20 cellular contexts compared by ENCODE assay signal in genomic region chr3:142239421-142239820, GRCh38. TPM values are rescaled to one million over a fixed set of nuclear protein-coding genes. Genes with fewer than 3 reads are reported as not detected.
A peak's percentile ranks its signal among the peaks of the same experiment; 100 is the strongest.
DNase-seq lines count a peak whose midpoint lies in the region; ATAC-seq, FAIRE-seq and TF ChIP-seq lines count a peak whose summit lies in the region.
"Had no signal": no experiment of that assay in that cellular context is flagged by ENCODE, and none has a peak within 500 bp of the region (broad histone marks: within the 10 kb centered on the region; RNA-seq: fewer than 3 reads in every experiment).

No MANE protein-coding gene starts in this region.

- H3K36me3 Mint-ChIP-seq in GM23338 (ENCODE audit: low read depth) (no peaks in the 10 kb centered on the region), mesothelial cell of epicardium (no peaks in the 10 kb centered on the region)
- H3K36me3 Mint-ChIP-seq: CD4-positive, CD25-positive, alpha-beta regulatory T cell had no signal

- no peaks in the 10 kb centered on the region for H3K4me1 ChIP-seq in GM23338 (ENCODE audit: insufficient read depth)

- H3K4me3 ChIP-seq in GM23338 = no peak overlapping the region
- H3K4me3 ChIP-seq in fibroblast of villous mesenchyme (ENCODE audit: low read depth, low read length) = no peak overlapping the region
- H3K4me3 ChIP-seq: GM23248, PC-9 had no signal

- H2AFZ ChIP-seq in GM23338 = peak overlapping the region; percentile 81; the same call in 1 of the 2 replicates
- H2AFZ ChIP-seq: GM23248, PC-9 had no signal

- peak; percentile 51 for DNase-seq in D721Med (ENCODE audit: insufficient read length, low spot score)
- DNase-seq in GM23338 (ENCODE audit: low spot score) = no peak
- peak; percentile 41 for DNase-seq in SK-N-DZ (ENCODE audit: low spot score)
- DNase-seq in fibroblast of villous mesenchyme (ENCODE audit: low read depth) = peak; percentile 55
- DNase-seq in GM20000 (ENCODE audit: low spot score) = no peak
- DNase-seq in mesothelial cell of epicardium (ENCODE audit: low spot score in 2 of 2, unreplicated experiment in 2 of 2) = no peak
- DNase-seq in AG08396 (ENCODE audit: low spot score) = no peak
- DNase-seq: CD4-positive, CD25-positive, alpha-beta regulatory T cell; COR-L47; GM23248; NCI-H1105; NCI-H1694; NCI-H2081 treated with DMSO at 0.1 percent for 48 hours; NCI-H774; PC-9; T-helper 17 cell had no signal

- H3K4me2 ChIP-seq in GM23338 = no peak overlapping the region
- H3K4me2 ChIP-seq: PC-9 had no signal

- no peak overlapping the region for H3K27ac Mint-ChIP-seq in GM23338
- H3K27ac Mint-ChIP-seq in mesothelial cell of epicardium = no peak overlapping the region
- H3K27ac Mint-ChIP-seq: B cell; CD4-positive, CD25-positive, alpha-beta regulatory T cell; T-helper 17 cell had no signal

- TF ChIP-seq CTCF in D721Med (IDR thresholded peaks at IDR 0.05; ENCODE audit: insufficient read depth, missing control alignments) = no peak
- no peak for TF ChIP-seq CTCF in GM23338 (conservative IDR thresholded peaks at IDR 0.05; ENCODE audit: low read depth in 2 of 2)
- TF ChIP-seq CTCF in fibroblast of villous mesenchyme (IDR thresholded peaks at IDR 0.05; ENCODE audit: insufficient read depth, low read depth, low read length) = no peak
- no peak for TF ChIP-seq CTCF in GM20000 (IDR thresholded peaks at IDR 0.05; ENCODE audit: extremely low read depth, missing control alignments)
- no peak for TF ChIP-seq CTCF in mesothelial cell of epicardium (IDR thresholded peaks at IDR 0.05; ENCODE audit: unreplicated experiment)

- ATAC-seq in GM23338 (no peak), HG03135 (IDR thresholded peaks at IDR 0.05; ENCODE audit: unreplicated experiment) (no peak)
- ATAC-seq: HCT116, T-helper 17 cell had no signal

- H3K9me3 Mint-ChIP-seq in GM23338 = no peaks in the 10 kb centered on the region
- H3K9me3 Mint-ChIP-seq in mesothelial cell of epicardium = peaks cover 3% of the 10 kb centered on the region
- H3K9me3 Mint-ChIP-seq: CD4-positive, CD25-positive, alpha-beta regulatory T cell had no signal

- H3K27me3 Mint-ChIP-seq in GM23338 (ENCODE audit: insufficient read depth, low read depth, poor library complexity) (no peaks in the 10 kb centered on the region), mesothelial cell of epicardium (ENCODE audit: low read depth) (peaks cover 40% of the 10 kb centered on the region)

- H3K36me3 ChIP-seq in GM23338 (ENCODE audit: insufficient read depth) = no peaks in the 10 kb centered on the region

- H4K20me1 ChIP-seq in GM23338 (replicated peaks; ENCODE audit: insufficient read depth) = no peaks in the 10 kb centered on the region

- FAIRE-seq in D721Med (lab: Jason Lieb, UNC) = peak; percentile 96

- H3K9me2 ChIP-seq in GM23338 (ENCODE audit: insufficient read depth) = no peaks in the 10 kb centered on the region

- H3K4me1 Mint-ChIP-seq in GM23338 (no peaks in the 10 kb centered on the region), mesothelial cell of epicardium (no peaks in the 10 kb centered on the region)
- H3K4me1 Mint-ChIP-seq: B cell; CD4-positive, CD25-positive, alpha-beta regulatory T cell had no signal

- H3K27ac ChIP-seq in GM23338 (ENCODE audit: low read depth) = no peak overlapping the region
- H3K27ac ChIP-seq: GM23248, PC-9, RWPE1 had no signal

- H3F3A ChIP-seq in GM23338 (replicated peaks; ENCODE audit: low read depth) = no peaks in the 10 kb centered on the region

- H3K4me3 Mint-ChIP-seq in GM23338 (no peak overlapping the region), mesothelial cell of epicardium (no peak overlapping the region)
- H3K4me3 Mint-ChIP-seq: B cell; CD4-positive, CD25-positive, alpha-beta regulatory T cell; T-helper 17 cell had no signal

- H3K79me2 ChIP-seq in GM23338 (replicated peaks; ENCODE audit: insufficient read depth) = no peaks in the 10 kb centered on the region

- H3K27me3 ChIP-seq in GM23338 (ENCODE audit: insufficient read depth) = no peaks in the 10 kb centered on the region

TF ChIP-seq in GM23338, 12 proteins besides CTCF, POLR2A, EP300 and RAD21 (continues in another document):
- TF ChIP-seq REST (IDR thresholded peaks at IDR 0.05; ENCODE audit: unreplicated experiment) (no peak), ZNF331 (CRISPR knock-in tag; IDR thresholded peaks at IDR 0.05; ENCODE audit: low read depth) (no peak)

RNA-seq across cellular contexts. Expression of gene GK5, which starts 14.0 kb away (rescaled TPM):
- total RNA-seq in GM23338 (2014; rRNA removed; shearing (Covaris generic)) = 10.5 and 19.5 TPM in 2 replicates
- 3.9 and 5.3 TPM in 2 replicates for polyA plus RNA-seq in GM23338 (2016; fragmentation: Nextera tagmentation; extraction: Ambion mirVana)
- polyA plus RNA-seq in SK-N-DZ (2014; cell fraction: cytosol; rRNA removed) = 8.1 and 10.8 TPM in 2 replicates
- polyA plus RNA-seq in SK-N-DZ (2014; cell fraction: nucleus; rRNA removed) = 26.8 and 57.4 TPM in 2 replicates
- total RNA-seq in fibroblast of villous mesenchyme = 22.2 and 25.5 TPM in 2 replicates
- total RNA-seq in mesothelial cell of epicardium = 26.8 to 30.3 TPM (median 29.0 TPM) in 3 replicates

Comparison
In these comparisons a context has a peak if more than half of its experiments do, and no peak if none do; other contexts are left out.
1. DNase-seq: peak in D721Med (single experiment), SK-N-DZ (single experiment) and fibroblast of villous mesenchyme (single experiment); none in GM23338 (single experiment), GM20000 (single experiment), mesothelial cell of epicardium (0 of 2) and AG08396 (single experiment).